In genomic region chr1:153990468-153991150, GRCh38 we compare ENCODE assay signal across 1 cellular context.
A peak's percentile ranks its signal among the peaks of the same experiment; 100 is the strongest.
TF ChIP-seq lines count a peak whose summit lies in the region.

TSS of gene RPS27 (plus strand) at chr1:153990762. CDS start at chr1:153990797, 35 bp downstream.

TF ChIP-seq in K562, 482 proteins besides CTCF, POLR2A, EP300 and RAD21 (continued from another document):
- TF ChIP-seq ZBTB40 (IDR thresholded peaks at IDR 0.05): peak; percentile 95
- TF ChIP-seq ZBTB40 (CRISPR knock-in tag; IDR thresholded peaks at IDR 0.05): no peak
- peak; percentile 89 for TF ChIP-seq NKRF (IDR thresholded peaks at IDR 0.05; ENCODE audit: borderline replicate concordance)
- peak; percentile 89 for TF ChIP-seq ZNF644 (tag; IDR thresholded peaks at IDR 0.05; ENCODE audit: low read depth)
- no peak for TF ChIP-seq ZNF212 (CRISPR knock-in tag; IDR thresholded peaks at IDR 0.05)
- peak; percentile 36; the same call in 1 of the 2 replicates for TF ChIP-seq KLF13 (tag; IDR thresholded peaks at IDR 0.05; ENCODE audit: borderline replicate concordance, low read depth)
- no peak for TF ChIP-seq SMARCA4 (IDR thresholded peaks at IDR 0.05)
- peak; percentile 50; the same call in 1 of the 2 replicates for TF ChIP-seq ESRRA (IDR thresholded peaks at IDR 0.05; ENCODE audit: borderline replicate concordance, low read depth)
- no peak for TF ChIP-seq RFX1 (IDR thresholded peaks at IDR 0.05)
